ENCODE assay signal across 24 cellular contexts in genomic region chr2:240810199-240810598, GRCh38. TPM values are rescaled to one million over a fixed set of nuclear protein-coding genes. Genes with fewer than 3 reads are reported as not detected.
DNase-seq lines count a peak whose midpoint lies in the region; ATAC-seq and TF ChIP-seq lines count a peak whose summit lies in the region.
"Had no signal": no experiment of that assay in that cellular context is flagged by ENCODE, and none has a peak within 500 bp of the region (broad histone marks: within the 10 kb centered on the region; RNA-seq: fewer than 3 reads in every experiment).

No MANE protein-coding gene starts in this region.

- H3K27ac Mint-ChIP-seq in activated CD8-positive, alpha-beta memory T cell treated with anti-CD3 and anti-CD28 coated beads, Interleukin-2, amount 10 ng/mL, durations not matched to agents 7 days and 5 days: no peak overlapping the region
- H3K27ac Mint-ChIP-seq: activated naive CD4-positive, alpha-beta T cell treated with anti-CD3 and anti-CD28 coated beads, Interleukin-2, amount 10 ng/mL, durations not matched to agents 7 days and 5 days; nephron progenitor cell had no signal

- no peak overlapping the region for H3K27ac ChIP-seq in coronary artery
- H3K27ac ChIP-seq: SJCRH30 had no signal

- CTCF ChIA-PET in activated CD8-positive, alpha-beta memory T cell treated with anti-CD3 and anti-CD28 coated beads, Interleukin-2, amount 10 ng/mL, durations not matched to agents 7 days and 5 days (lab: Charles Lee): no interaction called here

- peak; percentile 32 for DNase-seq in activated CD8-positive, alpha-beta memory T cell treated with anti-CD3 and anti-CD28 coated beads, Interleukin-2, amount 10 ng/mL, durations not matched to agents 7 days and 5 days
- DNase-seq in activated CD8-positive, alpha-beta memory T cell treated with anti-CD3 and anti-CD28 coated beads, Interleukin-2, amount 50 U/mL, for 4 hours: no peak
- DNase-seq in LNCaP clone FGC (ENCODE audit: low read depth) (no peak), coronary artery (ENCODE audit: low spot score) (peak; percentile 22), DMS114 treated with DMSO at 0.1 percent for 48 hours (lab: John Stamatoyannopoulos, UW; ENCODE audit: unreplicated experiment) (no peak)
- peak; percentile 1 for DNase-seq in stimulated activated CD8-positive, alpha-beta memory T cell treated with anti-CD3 and anti-CD28 coated beads, Interleukin-4, amount 100 ng/mL, for 48 hours
- DNase-seq in stimulated activated naive CD4-positive, alpha-beta T cell (lab: John Stamatoyannopoulos, UW): no peak
- DNase-seq: activated CD4-positive, alpha-beta T cell treated with anti-CD3 and anti-CD28 coated beads for 48 hours; activated T-cell treated with anti-CD3 and anti-CD28 coated beads for 4 hours; Calu3; cortex of kidney; glutamatergic neuron; mesenchymal stem cell; NCI-H1092 treated with DMSO at 0.1 percent for 48 hours; nephron progenitor cell; NK-92 treated with Interleukin-12 subunit alpha and Interleukin-12 subunit beta, amount 100 ng/mL, for 24 hours; retina; SJCRH30; T-helper 9 cell had no signal

- H3K27me3 Mint-ChIP-seq in activated CD8-positive, alpha-beta memory T cell treated with anti-CD3 and anti-CD28 coated beads, Interleukin-2, amount 10 ng/mL, durations not matched to agents 7 days and 5 days: peaks cover 17% of the 10 kb centered on the region

- no peaks in the 10 kb centered on the region for H3K36me3 Mint-ChIP-seq in activated CD8-positive, alpha-beta memory T cell treated with anti-CD3 and anti-CD28 coated beads, Interleukin-2, amount 10 ng/mL, durations not matched to agents 7 days and 5 days

- no peak for ATAC-seq in activated CD8-positive, alpha-beta memory T cell treated with anti-CD3 and anti-CD28 coated beads, Interleukin-2, amount 10 ng/mL, durations not matched to agents 7 days and 5 days
- ATAC-seq in HG03439 (IDR thresholded peaks at IDR 0.05; ENCODE audit: unreplicated experiment): no peak

- H3K4me3 Mint-ChIP-seq in activated CD8-positive, alpha-beta memory T cell treated with anti-CD3 and anti-CD28 coated beads, Interleukin-2, amount 10 ng/mL, durations not matched to agents 7 days and 5 days: no peak overlapping the region
- H3K4me3 Mint-ChIP-seq: activated naive CD4-positive, alpha-beta T cell treated with anti-CD3 and anti-CD28 coated beads, Interleukin-2, amount 10 ng/mL, durations not matched to agents 7 days and 5 days; nephron progenitor cell had no signal

- H3K9me3 Mint-ChIP-seq in activated CD8-positive, alpha-beta memory T cell treated with anti-CD3 and anti-CD28 coated beads, Interleukin-2, amount 10 ng/mL, durations not matched to agents 7 days and 5 days (ENCODE audit: low read depth): peaks cover 9% of the 10 kb centered on the region

- peak; percentile 33 for TF ChIP-seq CTCF in LNCaP clone FGC (IDR thresholded peaks at IDR 0.05; ENCODE audit: control insufficient read depth, extremely low read depth, insufficient read depth)
- no peak for TF ChIP-seq CTCF in coronary artery (IDR thresholded peaks at IDR 0.05)

- H3K4me1 Mint-ChIP-seq in activated CD8-positive, alpha-beta memory T cell treated with anti-CD3 and anti-CD28 coated beads, Interleukin-2, amount 10 ng/mL, durations not matched to agents 7 days and 5 days: no peaks in the 10 kb centered on the region
- H3K4me1 Mint-ChIP-seq: activated naive CD4-positive, alpha-beta T cell treated with anti-CD3 and anti-CD28 coated beads, Interleukin-2, amount 10 ng/mL, durations not matched to agents 7 days and 5 days; nephron progenitor cell had no signal

- H3K4me3 ChIP-seq in LNCaP clone FGC (ENCODE audit: low read depth, low read length) (no peak overlapping the region), coronary artery (no peak overlapping the region)
- H3K4me3 ChIP-seq: HAP-1, SJCRH30 had no signal

RNA-seq across cellular contexts. Expression of gene KIF1A, which starts 9.8 kb away (rescaled TPM):
- 1 to 10 TPM in 1 of 2 experiments, under 1 TPM in 1; 0.76 to 4.6 TPM for total RNA-seq in activated CD8-positive, alpha-beta memory T cell treated with anti-CD3 and anti-CD28 coated beads, Interleukin-2, amount 10 ng/mL, durations not matched to agents 7 days and 5 days

RNA-seq across cellular contexts. Expression of gene AGXT, which starts 58.4 kb away (rescaled TPM):
- total RNA-seq in activated CD8-positive, alpha-beta memory T cell treated with anti-CD3 and anti-CD28 coated beads, Interleukin-2, amount 10 ng/mL, durations not matched to agents 7 days and 5 days: not detected
- total RNA-seq: astrocyte, Calu3, epithelial cell of proximal tubule had no signal

Comparison
In these comparisons a context has a peak if more than half of its experiments do, and no peak if none do; other contexts are left out.
1. DNase-seq: peak in activated CD8-positive, alpha-beta memory T cell treated with anti-CD3 and anti-CD28 coated beads, Interleukin-2, amount 10 ng/mL, durations not matched to agents 7 days and 5 days (single experiment), coronary artery (single experiment) and stimulated activated CD8-positive, alpha-beta memory T cell treated with anti-CD3 and anti-CD28 coated beads, Interleukin-4, amount 100 ng/mL, for 48 hours (single experiment); none in activated CD8-positive, alpha-beta memory T cell treated with anti-CD3 and anti-CD28 coated beads, Interleukin-2, amount 50 U/mL, for 4 hours (single experiment), LNCaP clone FGC (single experiment), stimulated activated naive CD4-positive, alpha-beta T cell (0 of 6) and DMS114 treated with DMSO at 0.1 percent for 48 hours (single experiment).